In genomic region chr1:9942939-9943807, GRCh38 we compare ENCODE assay signal across 1 cellular context.
TF ChIP-seq lines count a peak whose summit lies in the region.

Gene LZIC (minus strand): TSS chr1:9943391. CDS start chr1:9936619, 6,772 bp downstream.
Gene NMNAT1 (plus strand): TSS chr1:9943475. CDS start chr1:9972074, 28,599 bp downstream.

TF ChIP-seq in HEK293, 187 proteins besides CTCF, POLR2A, EP300 and RAD21 (continued from another document and continues in another):
- peak; percentile 98 for TF ChIP-seq KLF17 (tag by site-specific recombination; IDR thresholded peaks at IDR 0.05)
- TF ChIP-seq ZNF2 (tag by site-specific recombination; IDR thresholded peaks at IDR 0.05) = peak; percentile 93
- peak; percentile 68; the same call in 1 of the 2 replicates for TF ChIP-seq TRIM28 (IDR thresholded peaks at IDR 0.05; ENCODE audit: borderline replicate concordance, low read length)
- no peak for TF ChIP-seq ZNF174 (tag by site-specific recombination; IDR thresholded peaks at IDR 0.05)
- TF ChIP-seq ZNF692 (tag by site-specific recombination; IDR thresholded peaks at IDR 0.05) = peak; percentile 89
- TF ChIP-seq ZNF214 (tag by site-specific recombination; IDR thresholded peaks at IDR 0.05; ENCODE audit: borderline replicate concordance) = no peak
- TF ChIP-seq ZNF621 (tag by site-specific recombination; IDR thresholded peaks at IDR 0.05) = no peak
- TF ChIP-seq ZFP41 (tag by site-specific recombination; IDR thresholded peaks at IDR 0.05; ENCODE audit: borderline replicate concordance) = 0 out of 2 replicates have a peak, but pooled peaks have one; percentile 22
- no peak for TF ChIP-seq ZNF792 (tag by site-specific recombination; IDR thresholded peaks at IDR 0.05)
- no peak for TF ChIP-seq SALL2 (tag by site-specific recombination; IDR thresholded peaks at IDR 0.05; ENCODE audit: borderline replicate concordance)
- peak; percentile 90 for TF ChIP-seq ZBTB20 (tag by site-specific recombination; IDR thresholded peaks at IDR 0.05)
- TF ChIP-seq FEZF1 (tag by site-specific recombination; IDR thresholded peaks at IDR 0.05) = 0 out of 2 replicates have a peak, but pooled peaks have one; percentile 34
- TF ChIP-seq HOXA7 (CRISPR knock-in tag; IDR thresholded peaks at IDR 0.05; ENCODE audit: borderline replicate concordance) = no peak
- no peak for TF ChIP-seq ZNF571 (tag by site-specific recombination; IDR thresholded peaks at IDR 0.05)
- peak; percentile 96 for TF ChIP-seq ZFP37 (tag by site-specific recombination; IDR thresholded peaks at IDR 0.05)
- TF ChIP-seq ZNF670 (tag by site-specific recombination; IDR thresholded peaks at IDR 0.05; ENCODE audit: low read depth) = no peak
- peak; percentile 82 for TF ChIP-seq KLF1 (tag by site-specific recombination; IDR thresholded peaks at IDR 0.05)
- TF ChIP-seq ZSCAN23 (tag by site-specific recombination; IDR thresholded peaks at IDR 0.05) = peak; percentile 61; the same call in 1 of the 2 replicates
- peak; percentile 93 for TF ChIP-seq SP7 (tag by site-specific recombination; IDR thresholded peaks at IDR 0.05)
- TF ChIP-seq ZNF596 (tag by site-specific recombination; IDR thresholded peaks at IDR 0.05) = no peak
- TF ChIP-seq ZNF416 (tag by site-specific recombination; IDR thresholded peaks at IDR 0.05) = no peak
- TF ChIP-seq ZNF112 (tag by site-specific recombination; IDR thresholded peaks at IDR 0.05) = no peak
- TF ChIP-seq ZNF514 (tag by site-specific recombination; IDR thresholded peaks at IDR 0.05) = no peak
- no peak for TF ChIP-seq ZNF555 (tag by site-specific recombination; conservative IDR thresholded peaks at IDR 0.05)
- no peak for TF ChIP-seq ZNF433 (tag by site-specific recombination; IDR thresholded peaks at IDR 0.05; ENCODE audit: low read depth)
- TF ChIP-seq, protein P1, sequence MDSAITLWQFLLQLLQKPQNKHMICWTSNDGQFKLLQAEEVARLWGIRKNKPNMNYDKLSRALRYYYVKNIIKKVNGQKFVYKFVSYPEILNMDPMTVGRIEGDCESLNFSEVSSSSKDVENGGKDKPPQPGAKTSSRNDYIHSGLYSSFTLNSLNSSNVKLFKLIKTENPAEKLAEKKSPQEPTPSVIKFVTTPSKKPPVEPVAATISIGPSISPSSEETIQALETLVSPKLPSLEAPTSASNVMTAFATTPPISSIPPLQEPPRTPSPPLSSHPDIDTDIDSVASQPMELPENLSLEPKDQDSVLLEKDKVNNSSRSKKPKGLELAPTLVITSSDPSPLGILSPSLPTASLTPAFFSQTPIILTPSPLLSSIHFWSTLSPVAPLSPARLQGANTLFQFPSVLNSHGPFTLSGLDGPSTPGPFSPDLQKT (IDR thresholded peaks at IDR 0.05; ENCODE audit: borderline replicate concordance, low read depth, low read length) = no peak
- no peak for TF ChIP-seq ZNF654 (tag by site-specific recombination; IDR thresholded peaks at IDR 0.05; ENCODE audit: low read depth)
- TF ChIP-seq, protein P2, sequence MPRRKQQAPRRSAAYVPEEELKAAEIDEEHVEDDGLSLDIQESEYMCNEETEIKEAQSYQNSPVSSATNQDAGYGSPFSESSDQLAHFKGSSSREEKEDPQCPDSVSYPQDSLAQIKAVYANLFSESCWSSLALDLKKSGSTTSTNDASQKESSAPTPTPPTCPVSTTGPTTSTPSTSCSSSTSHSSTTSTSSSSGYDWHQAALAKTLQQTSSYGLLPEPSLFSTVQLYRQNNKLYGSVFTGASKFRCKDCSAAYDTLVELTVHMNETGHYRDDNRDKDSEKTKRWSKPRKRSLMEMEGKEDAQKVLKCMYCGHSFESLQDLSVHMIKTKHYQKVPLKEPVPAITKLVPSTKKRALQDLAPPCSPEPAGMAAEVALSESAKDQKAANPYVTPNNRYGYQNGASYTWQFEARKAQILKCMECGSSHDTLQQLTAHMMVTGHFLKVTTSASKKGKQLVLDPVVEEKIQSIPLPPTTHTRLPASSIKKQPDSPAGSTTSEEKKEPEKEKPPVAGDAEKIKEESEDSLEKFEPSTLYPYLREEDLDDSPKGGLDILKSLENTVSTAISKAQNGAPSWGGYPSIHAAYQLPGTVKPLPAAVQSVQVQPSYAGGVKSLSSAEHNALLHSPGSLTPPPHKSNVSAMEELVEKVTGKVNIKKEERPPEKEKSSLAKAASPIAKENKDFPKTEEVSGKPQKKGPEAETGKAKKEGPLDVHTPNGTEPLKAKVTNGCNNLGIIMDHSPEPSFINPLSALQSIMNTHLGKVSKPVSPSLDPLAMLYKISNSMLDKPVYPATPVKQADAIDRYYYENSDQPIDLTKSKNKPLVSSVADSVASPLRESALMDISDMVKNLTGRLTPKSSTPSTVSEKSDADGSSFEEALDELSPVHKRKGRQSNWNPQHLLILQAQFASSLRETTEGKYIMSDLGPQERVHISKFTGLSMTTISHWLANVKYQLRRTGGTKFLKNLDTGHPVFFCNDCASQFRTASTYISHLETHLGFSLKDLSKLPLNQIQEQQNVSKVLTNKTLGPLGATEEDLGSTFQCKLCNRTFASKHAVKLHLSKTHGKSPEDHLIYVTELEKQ (tag by site-specific recombination; IDR thresholded peaks at IDR 0.05; ENCODE audit: borderline replicate concordance) = 0 out of 2 replicates have a peak, but pooled peaks have one; percentile 8
- TF ChIP-seq ZNF677 (tag by site-specific recombination; IDR thresholded peaks at IDR 0.05) = no peak
- TF ChIP-seq KLF10 (tag by site-specific recombination; IDR thresholded peaks at IDR 0.05) = peak; percentile 84
- no peak; the same call in 1 of the 2 replicates for TF ChIP-seq ZNF280D (tag by site-specific recombination; IDR thresholded peaks at IDR 0.05)
- TF ChIP-seq ZNF292 (tag by site-specific recombination; IDR thresholded peaks at IDR 0.05; ENCODE audit: borderline replicate concordance, low read depth) = no peak
- TF ChIP-seq ZNF76 (tag by site-specific recombination; IDR thresholded peaks at IDR 0.05; ENCODE audit: borderline replicate concordance, low read depth) = peak; percentile 85
- TF ChIP-seq ZNF140 (tag by site-specific recombination; IDR thresholded peaks at IDR 0.05) = no peak
- TF ChIP-seq ZNF138 (tag by site-specific recombination; IDR thresholded peaks at IDR 0.05; ENCODE audit: borderline replicate concordance) = no peak
- TF ChIP-seq, protein P3, sequence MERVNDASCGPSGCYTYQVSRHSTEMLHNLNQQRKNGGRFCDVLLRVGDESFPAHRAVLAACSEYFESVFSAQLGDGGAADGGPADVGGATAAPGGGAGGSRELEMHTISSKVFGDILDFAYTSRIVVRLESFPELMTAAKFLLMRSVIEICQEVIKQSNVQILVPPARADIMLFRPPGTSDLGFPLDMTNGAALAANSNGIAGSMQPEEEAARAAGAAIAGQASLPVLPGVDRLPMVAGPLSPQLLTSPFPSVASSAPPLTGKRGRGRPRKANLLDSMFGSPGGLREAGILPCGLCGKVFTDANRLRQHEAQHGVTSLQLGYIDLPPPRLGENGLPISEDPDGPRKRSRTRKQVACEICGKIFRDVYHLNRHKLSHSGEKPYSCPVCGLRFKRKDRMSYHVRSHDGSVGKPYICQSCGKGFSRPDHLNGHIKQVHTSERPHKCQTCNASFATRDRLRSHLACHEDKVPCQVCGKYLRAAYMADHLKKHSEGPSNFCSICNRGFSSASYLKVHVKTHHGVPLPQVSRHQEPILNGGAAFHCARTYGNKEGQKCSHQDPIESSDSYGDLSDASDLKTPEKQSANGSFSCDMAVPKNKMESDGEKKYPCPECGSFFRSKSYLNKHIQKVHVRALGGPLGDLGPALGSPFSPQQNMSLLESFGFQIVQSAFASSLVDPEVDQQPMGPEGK (tag by site-specific recombination; IDR thresholded peaks at IDR 0.05) = peak; percentile 95
- no peak for TF ChIP-seq IKZF3 (tag by site-specific recombination; IDR thresholded peaks at IDR 0.05)
- TF ChIP-seq, protein P4, sequence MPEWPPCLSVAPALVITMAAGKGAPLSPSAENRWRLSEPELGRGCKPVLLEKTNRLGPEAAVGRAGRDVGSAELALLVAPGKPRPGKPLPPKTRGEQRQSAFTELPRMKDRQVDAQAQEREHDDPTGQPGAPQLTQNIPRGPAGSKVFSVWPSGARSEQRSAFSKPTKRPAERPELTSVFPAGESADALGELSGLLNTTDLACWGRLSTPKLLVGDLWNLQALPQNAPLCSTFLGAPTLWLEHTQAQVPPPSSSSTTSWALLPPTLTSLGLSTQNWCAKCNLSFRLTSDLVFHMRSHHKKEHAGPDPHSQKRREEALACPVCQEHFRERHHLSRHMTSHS (tag by site-specific recombination; IDR thresholded peaks at IDR 0.05) = no peak
- TF ChIP-seq ZNF610 (tag by site-specific recombination; IDR thresholded peaks at IDR 0.05; ENCODE audit: borderline replicate concordance) = peak; percentile 53; the same call in 1 of the 2 replicates
- TF ChIP-seq MYNN (tag by site-specific recombination; IDR thresholded peaks at IDR 0.05; ENCODE audit: borderline replicate concordance) = no peak
- no peak; the same call in 1 of the 2 replicates for TF ChIP-seq ZBTB6 (tag by site-specific recombination; IDR thresholded peaks at IDR 0.05)
- TF ChIP-seq ZNF239 (tag by site-specific recombination; IDR thresholded peaks at IDR 0.05) = no peak
- peak; percentile 82 for TF ChIP-seq ZBTB10 (tag by site-specific recombination; IDR thresholded peaks at IDR 0.05)
- no peak for TF ChIP-seq ZNF157 (tag by site-specific recombination; IDR thresholded peaks at IDR 0.05)
- peak; percentile 98 for TF ChIP-seq KLF8 (tag by site-specific recombination; IDR thresholded peaks at IDR 0.05)
- TF ChIP-seq SETDB1 (IDR thresholded peaks at IDR 0.05; ENCODE audit: insufficient read length, low read length) = no peak
